21 cellular contexts compared by ENCODE assay signal in the genomic region with DNA sequence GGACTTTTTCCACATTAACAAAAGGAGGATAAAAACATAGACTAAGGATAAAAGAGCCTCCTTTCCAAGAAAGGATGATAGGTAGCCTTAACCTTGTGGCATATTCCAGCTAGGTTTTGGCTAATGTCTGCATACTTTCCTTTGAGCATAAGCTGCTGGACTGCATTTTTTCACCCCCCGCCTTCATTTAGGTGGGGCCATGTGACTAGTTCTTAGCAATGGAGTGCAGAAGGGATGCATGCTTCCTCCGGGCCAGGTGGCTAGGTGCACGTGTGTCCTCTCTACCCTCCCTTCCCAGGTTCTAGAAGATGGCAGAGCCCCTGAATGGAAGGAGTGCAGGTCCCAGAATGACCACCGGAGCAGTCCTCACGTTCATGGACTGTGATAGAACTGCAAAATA.
"Had no signal": no experiment of that assay in that cellular context is flagged by ENCODE, and none has a peak within 500 bp of the region (broad histone marks: within the 10 kb centered on the region; RNA-seq: fewer than 3 reads in every experiment).

No MANE protein-coding gene starts in this region.

- H3K27ac ChIP-seq: heart right ventricle, lower lobe of right lung had no signal

- H3K4me1 ChIP-seq: prostate gland, spleen had no signal

- H3K36me3 ChIP-seq: heart right ventricle, lower lobe of right lung, prostate gland, spleen, thoracic aorta had no signal

- H3K27ac Mint-ChIP-seq: activated B cell treated with CpG ODN at 0.5 μM for 24 hours; activated CD4-positive, alpha-beta memory T cell treated with anti-CD3 and anti-CD28 coated beads for 36 hours; activated naive CD8-positive, alpha-beta T cell treated with anti-CD3 and anti-CD28 coated beads, Interleukin-2, amount 10 ng/mL, durations not matched to agents 7 days and 5 days; T-helper 1 cell treated with Interleukin-12 subunit alpha and Interleukin-12 subunit beta and Interleukin-4 antibody, amounts not matched to agents 30 μg/mL and 1 μg/mL, for 36 hours had no signal

- H3K27me3 Mint-ChIP-seq: activated CD4-positive, alpha-beta memory T cell treated with anti-CD3 and anti-CD28 coated beads for 36 hours had no signal

- ATAC-seq: heart right ventricle, left lobe of liver, lower lobe of right lung had no signal

- H3K9me3 Mint-ChIP-seq: activated B cell treated with CpG ODN at 0.5 μM for 24 hours; activated CD4-positive, alpha-beta memory T cell treated with anti-CD3 and anti-CD28 coated beads for 36 hours; activated naive CD8-positive, alpha-beta T cell treated with anti-CD3 and anti-CD28 coated beads, Interleukin-2, amount 10 ng/mL, durations not matched to agents 7 days and 5 days; T-helper 1 cell treated with Interleukin-12 subunit alpha and Interleukin-12 subunit beta and Interleukin-4 antibody, amounts not matched to agents 30 μg/mL and 1 μg/mL, for 36 hours had no signal

- DNase-seq: activated B cell treated with CpG ODN at 0.5 μM for 24 hours; activated CD4-positive, alpha-beta memory T cell treated with anti-CD3 and anti-CD28 coated beads for 36 hours; activated CD4-positive, alpha-beta T cell treated with anti-CD3 and anti-CD28 coated beads for 4 hours; activated naive CD4-positive, alpha-beta T cell treated with Interleukin-2 at 50 U/mL for 16 hours; activated naive CD8-positive, alpha-beta T cell treated with anti-CD3 and anti-CD28 coated beads, Interleukin-2, amount 10 ng/mL, durations not matched to agents 7 days and 5 days; activated T-cell treated with anti-CD3 and anti-CD28 coated beads, Interleukin-2, amount 50 U/mL, for 48 hours; amniotic stem cell; dermis blood vessel endothelial cell; effector memory CD4-positive, alpha-beta T cell; heart right ventricle; lower lobe of right lung; naive B cell; occipital lobe; spleen; stimulated activated CD4-positive, alpha-beta T cell treated with anti-CD3 and anti-CD28 coated beads, Interleukin-4, amount 100 ng/mL, for 1 hour; stimulated activated naive CD4-positive, alpha-beta T cell treated with Interleukin-2 at 50 U/mL for 16 hours; T1000 had no signal

- H3K4me3 Mint-ChIP-seq: activated B cell treated with CpG ODN at 0.5 μM for 24 hours; activated CD4-positive, alpha-beta memory T cell treated with anti-CD3 and anti-CD28 coated beads for 36 hours; activated naive CD8-positive, alpha-beta T cell treated with anti-CD3 and anti-CD28 coated beads, Interleukin-2, amount 10 ng/mL, durations not matched to agents 7 days and 5 days; naive B cell; T-helper 1 cell treated with Interleukin-12 subunit alpha and Interleukin-12 subunit beta and Interleukin-4 antibody, amounts not matched to agents 30 μg/mL and 1 μg/mL, for 36 hours had no signal

- H3K4me3 ChIP-seq: heart right ventricle, lower lobe of right lung, prostate gland, spleen, thoracic aorta had no signal

- H3K4me1 Mint-ChIP-seq: activated B cell treated with CpG ODN at 0.5 μM for 24 hours, naive B cell had no signal

- H3K9me3 ChIP-seq: heart right ventricle, lower lobe of right lung, prostate gland, spleen, thoracic aorta had no signal

- H3K36me3 Mint-ChIP-seq: activated CD4-positive, alpha-beta memory T cell treated with anti-CD3 and anti-CD28 coated beads for 36 hours; activated naive CD8-positive, alpha-beta T cell treated with anti-CD3 and anti-CD28 coated beads, Interleukin-2, amount 10 ng/mL, durations not matched to agents 7 days and 5 days; naive B cell had no signal

- H3K27me3 ChIP-seq: heart right ventricle, spleen had no signal
